Comparison of ENCODE assay signal across 5 cellular contexts in the genomic region with DNA sequence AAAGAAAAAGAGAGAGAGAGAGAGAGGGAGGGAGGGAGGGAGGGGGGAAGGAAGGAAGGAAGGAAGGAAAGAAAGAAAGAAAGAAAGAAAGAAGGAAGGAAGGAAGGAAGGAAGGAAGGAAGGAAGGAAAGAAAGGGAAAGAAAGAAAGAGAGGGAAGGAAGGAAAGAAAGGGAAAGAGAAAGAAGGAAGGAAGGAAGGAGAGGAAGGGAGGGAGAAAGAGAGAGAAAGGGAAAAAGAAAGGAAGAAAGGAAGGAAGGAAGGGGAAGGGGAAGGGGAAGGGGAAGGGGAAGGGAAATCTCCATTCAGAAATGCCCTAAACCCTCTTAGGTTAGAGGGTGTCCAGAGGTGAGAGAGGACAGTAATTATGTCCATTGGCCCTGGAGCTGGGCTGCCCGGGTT. TPM values are rescaled to one million over a fixed set of nuclear protein-coding genes. Genes with fewer than 3 reads are reported as not detected.
"Had no signal": no experiment of that assay in that cellular context is flagged by ENCODE, and none has a peak within 500 bp of the region (broad histone marks: within the 10 kb centered on the region; RNA-seq: fewer than 3 reads in every experiment).

No MANE protein-coding gene starts in this region.

RNA-seq across cellular contexts. Expression of a gene that starts 13.3 kb away (rescaled TPM):
- total RNA-seq: activated CD4-positive, alpha-beta T cell treated with anti-CD3 and anti-CD28 coated beads, Interleukin-2, amount 10 ng/mL, durations not matched to agents 7 days and 5 days; activated naive CD4-positive, alpha-beta T cell treated with anti-CD3 and anti-CD28 coated beads, Interleukin-2, amount 50 U/mL, for 72 hours; activated naive CD8-positive, alpha-beta T cell treated with anti-CD3 and anti-CD28 coated beads, Interleukin-2, amount 10 ng/mL, durations not matched to agents 7 days and 5 days; T-helper 1 cell treated with Interleukin-12 subunit alpha and Interleukin-12 subunit beta and Interleukin-4 antibody, amounts not matched to agents 30 ng/mL and 1 ng/mL, for 36 hours; T-helper 2 cell treated with Interferon-gamma antibody and Interleukin-4, amounts not matched to agents 100 ng/mL and 5 ng/mL, for 36 hours had no signal
